ENCODE assay signal across 8 cellular contexts in the genomic region with DNA sequence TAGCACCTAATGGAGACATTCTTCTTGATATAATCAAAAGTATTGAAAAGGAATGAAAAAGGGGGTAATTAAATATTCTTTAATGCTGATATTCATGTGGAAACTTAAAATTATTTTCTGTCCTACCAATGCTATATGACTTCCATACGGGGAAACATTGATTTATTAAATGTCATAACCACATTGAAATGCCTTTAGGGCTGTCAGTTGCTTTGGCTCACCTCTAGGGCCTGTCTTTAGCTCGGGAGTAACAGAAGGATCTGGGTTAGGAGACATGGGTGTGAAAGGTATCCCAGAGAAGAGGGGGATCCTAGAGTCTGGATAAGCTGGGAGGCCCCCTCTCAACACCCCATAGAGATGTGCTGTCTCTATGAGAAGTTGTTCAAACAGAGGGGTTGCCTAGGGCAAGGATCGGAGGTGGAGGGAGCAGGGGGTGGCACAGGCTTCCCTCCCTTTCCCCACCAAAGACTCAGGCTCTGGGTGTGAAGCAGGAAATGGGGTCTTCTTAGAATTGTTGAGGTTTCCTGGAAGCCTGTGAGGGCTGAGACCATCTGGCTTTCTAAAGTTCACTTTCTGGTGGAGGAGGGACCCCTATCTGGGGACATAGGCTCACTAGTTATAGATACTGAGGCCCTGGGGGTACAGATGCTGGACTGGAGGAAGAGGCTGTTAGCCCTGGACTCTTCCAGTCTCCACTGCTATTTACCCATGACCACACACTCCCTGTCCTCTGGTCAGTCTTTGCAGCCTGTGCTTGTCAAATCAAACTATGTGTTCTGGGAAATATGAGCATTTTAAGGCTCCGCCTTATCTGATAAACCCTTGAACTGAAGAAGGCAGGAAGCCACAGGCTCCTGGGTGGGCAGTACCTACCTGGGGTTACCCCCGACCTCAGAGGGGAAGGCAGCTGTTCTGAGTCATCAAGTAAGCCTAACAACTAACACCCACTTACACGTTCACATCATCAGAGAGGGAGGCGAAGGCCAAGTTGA. TPM values are rescaled to one million over a fixed set of nuclear protein-coding genes. Genes with fewer than 3 reads are reported as not detected.
A peak's percentile ranks its signal among the peaks of the same experiment; 100 is the strongest.
DNase-seq lines count a peak whose midpoint lies in the region; ATAC-seq and TF ChIP-seq lines count a peak whose summit lies in the region.

No MANE protein-coding gene starts in this region.

- no peaks in the 10 kb centered on the region for H3K27me3 ChIP-seq in BLaER1 treated with 17β-estradiol and CSF1 and Interleukin-3, amounts not matched to agents 10 nM and 100 nM
- H3K27me3 ChIP-seq in SJSA1 (replicated peaks) = no peaks in the 10 kb centered on the region
- H3K27me3 ChIP-seq in ovary = no peaks in the 10 kb centered on the region

- intact Hi-C loops in ovary (cut with DNase I) = no loop called here

- no peak overlapping the region for H3K4me3 ChIP-seq in BLaER1 treated with 17β-estradiol and CSF1 and Interleukin-3, amounts not matched to agents 10 nM and 100 nM
- H3K4me3 ChIP-seq in SJSA1 (no peak overlapping the region), ovary (no peak overlapping the region)

- no peaks in the 10 kb centered on the region for H4K20me1 ChIP-seq in BLaER1 treated with 17β-estradiol and CSF1 and Interleukin-3, amounts not matched to agents 10 nM and 100 nM

- peak; percentile 72 to 79 for DNase-seq in SJSA1 (ENCODE audit: low read depth in 1 of 2, low spot score in 2 of 2)
- peak; percentile 76 for DNase-seq in activated naive CD4-positive, alpha-beta T cell treated with anti-CD3 and anti-CD28 coated beads, Interleukin-2, amount 50 U/mL, for 16 hours
- peak; percentile 63 to 70 for DNase-seq in stimulated activated CD4-positive, alpha-beta T cell treated with anti-CD3 and anti-CD28 coated beads, Interleukin-15, amount 100 ng/mL, for 48 hours (ENCODE audit: low read depth in 2 of 2)
- DNase-seq in anterior cingulate cortex (lab: John Stamatoyannopoulos, UW) = no peak
- DNase-seq in NCI-H1105 treated with DMSO at 0.1 percent for 48 hours (lab: John Stamatoyannopoulos, UW) = no peak
- no peak for DNase-seq in ovary

- peaks cover 28 to 65% (median 47%) of the 10 kb centered on the region in 10 experiments for H3K4me1 ChIP-seq in BLaER1 treated with 17β-estradiol and CSF1 and Interleukin-3, amounts not matched to agents 10 nM and 100 nM
- peaks cover 63% of the 10 kb centered on the region for H3K4me1 ChIP-seq in SJSA1 (replicated peaks)
- peaks cover under 1% of the 10 kb centered on the region for H3K4me1 ChIP-seq in ovary (ENCODE audit: insufficient read depth)

- H3K9ac ChIP-seq in BLaER1 treated with 17β-estradiol and CSF1 and Interleukin-3, amounts not matched to agents 10 nM and 100 nM = peak overlapping the region in 4 of 11 experiments; percentile 10 to 50 (median 43); a peak in 5 of 22 replicates

- H3K36me3 ChIP-seq in BLaER1 treated with 17β-estradiol and CSF1 and Interleukin-3, amounts not matched to agents 10 nM and 100 nM = no peaks in the 10 kb centered on the region
- H3K36me3 ChIP-seq in SJSA1 (no peaks in the 10 kb centered on the region), ovary (no peaks in the 10 kb centered on the region)

- peak overlapping the region in 8 of 11 experiments; percentile 30 to 68 (median 49); a peak in 15 of 22 replicates for H3K27ac ChIP-seq in BLaER1 treated with 17β-estradiol and CSF1 and Interleukin-3, amounts not matched to agents 10 nM and 100 nM
- H3K27ac ChIP-seq in SJSA1 (peak overlapping the region; percentile 46), ovary (no peak overlapping the region)

- TF ChIP-seq CTCF in ovary (IDR thresholded peaks at IDR 0.05) = no peak

- peak; percentile 81 for ATAC-seq in GM21723 (IDR thresholded peaks at IDR 0.05; ENCODE audit: unreplicated experiment)

- H3K4me2 ChIP-seq in BLaER1 treated with 17β-estradiol and CSF1 and Interleukin-3, amounts not matched to agents 10 nM and 100 nM = peak overlapping the region; percentile 9 to 82 (median 74); a peak in 21 of 22 replicates

- TF ChIP-seq POLR2A in ovary (IDR thresholded peaks at IDR 0.05) = no peak

- 62 to 82% (median 77%) methylated on average over 7 of the region's 7 CpGs for WGBS in ovary, 3 donors

- no peak for TF ChIP-seq EP300 in ovary (IDR thresholded peaks at IDR 0.05)

- H3K9me3 ChIP-seq in BLaER1 treated with 17β-estradiol and CSF1 and Interleukin-3, amounts not matched to agents 10 nM and 100 nM (replicated peaks in 1 of 11) = no peaks in the 10 kb centered on the region
- no peaks in the 10 kb centered on the region for H3K9me3 ChIP-seq in SJSA1 (replicated peaks)
- H3K9me3 ChIP-seq in ovary = no peaks in the 10 kb centered on the region

RNA-seq across cellular contexts. Expression of a gene that starts 55.8 kb away (rescaled TPM):
- 159 and 200 TPM in 2 replicates for total RNA-seq in SJSA1 (2014; rRNA removed; shearing (Covaris generic))
- total RNA-seq in ovary = 10 to 100 TPM; 29.1 to 45.2 (median 36.0) TPM
- polyA plus RNA-seq in ovary = 10 to 100 TPM; 25.7 to 32.2 TPM

Comparison
In these comparisons a context has a peak if more than half of its experiments do, and no peak if none do; other contexts are left out.
1. H3K27ac ChIP-seq: peak in BLaER1 treated with 17β-estradiol and CSF1 and Interleukin-3, amounts not matched to agents 10 nM and 100 nM (8 of 11) and SJSA1 (single experiment); none in ovary (0 of 2).
2. DNase-seq: peak in SJSA1 (2 of 2), activated naive CD4-positive, alpha-beta T cell treated with anti-CD3 and anti-CD28 coated beads, Interleukin-2, amount 50 U/mL, for 16 hours (single experiment) and stimulated activated CD4-positive, alpha-beta T cell treated with anti-CD3 and anti-CD28 coated beads, Interleukin-15, amount 100 ng/mL, for 48 hours (2 of 2); none in anterior cingulate cortex (0 of 58), NCI-H1105 treated with DMSO at 0.1 percent for 48 hours (single experiment) and ovary (0 of 5).